In the genomic region with DNA sequence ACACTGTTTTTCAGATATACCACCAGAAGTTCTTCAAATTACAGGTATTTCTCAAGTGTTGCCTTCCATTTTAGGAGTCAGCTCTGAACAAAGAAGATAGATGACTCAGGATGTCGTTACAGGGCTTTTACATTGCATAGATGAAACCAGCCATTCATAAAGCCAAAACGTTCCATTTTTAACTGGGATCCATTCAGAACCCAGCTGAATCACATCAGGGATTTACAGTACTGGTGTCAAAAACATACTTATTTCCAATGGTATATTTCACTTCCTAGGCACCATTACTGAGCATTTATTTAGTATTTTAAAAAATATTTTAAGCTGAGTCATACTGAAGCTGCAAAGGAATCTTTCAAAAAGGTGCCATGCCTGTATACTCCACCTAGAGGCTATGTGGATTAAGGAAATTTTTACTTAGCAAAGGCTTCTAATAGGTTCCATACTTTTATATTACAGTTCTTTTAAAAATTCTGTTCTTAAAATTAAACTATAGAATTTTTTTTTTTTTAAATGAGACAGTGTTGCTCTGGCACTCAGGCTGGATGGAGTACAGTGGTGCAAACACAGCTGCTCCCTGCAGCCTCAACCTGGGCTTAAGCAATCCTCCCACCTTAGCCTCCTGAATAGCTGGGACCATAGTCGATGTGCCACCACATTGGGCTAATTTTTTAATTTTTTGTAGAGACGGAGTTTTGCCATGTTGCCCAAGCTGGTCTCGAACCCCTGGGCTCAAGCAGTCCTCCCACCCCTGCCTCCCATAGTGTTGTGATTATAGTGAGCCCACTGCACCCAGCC, we compare ENCODE assay signal across 2 cellular contexts.
TF ChIP-seq lines count a peak whose summit lies in the region.

No MANE protein-coding gene starts in this region.

TF ChIP-seq in HCT116, 20 proteins besides CTCF, POLR2A, EP300 and RAD21:
- TF ChIP-seq, protein P1, sequence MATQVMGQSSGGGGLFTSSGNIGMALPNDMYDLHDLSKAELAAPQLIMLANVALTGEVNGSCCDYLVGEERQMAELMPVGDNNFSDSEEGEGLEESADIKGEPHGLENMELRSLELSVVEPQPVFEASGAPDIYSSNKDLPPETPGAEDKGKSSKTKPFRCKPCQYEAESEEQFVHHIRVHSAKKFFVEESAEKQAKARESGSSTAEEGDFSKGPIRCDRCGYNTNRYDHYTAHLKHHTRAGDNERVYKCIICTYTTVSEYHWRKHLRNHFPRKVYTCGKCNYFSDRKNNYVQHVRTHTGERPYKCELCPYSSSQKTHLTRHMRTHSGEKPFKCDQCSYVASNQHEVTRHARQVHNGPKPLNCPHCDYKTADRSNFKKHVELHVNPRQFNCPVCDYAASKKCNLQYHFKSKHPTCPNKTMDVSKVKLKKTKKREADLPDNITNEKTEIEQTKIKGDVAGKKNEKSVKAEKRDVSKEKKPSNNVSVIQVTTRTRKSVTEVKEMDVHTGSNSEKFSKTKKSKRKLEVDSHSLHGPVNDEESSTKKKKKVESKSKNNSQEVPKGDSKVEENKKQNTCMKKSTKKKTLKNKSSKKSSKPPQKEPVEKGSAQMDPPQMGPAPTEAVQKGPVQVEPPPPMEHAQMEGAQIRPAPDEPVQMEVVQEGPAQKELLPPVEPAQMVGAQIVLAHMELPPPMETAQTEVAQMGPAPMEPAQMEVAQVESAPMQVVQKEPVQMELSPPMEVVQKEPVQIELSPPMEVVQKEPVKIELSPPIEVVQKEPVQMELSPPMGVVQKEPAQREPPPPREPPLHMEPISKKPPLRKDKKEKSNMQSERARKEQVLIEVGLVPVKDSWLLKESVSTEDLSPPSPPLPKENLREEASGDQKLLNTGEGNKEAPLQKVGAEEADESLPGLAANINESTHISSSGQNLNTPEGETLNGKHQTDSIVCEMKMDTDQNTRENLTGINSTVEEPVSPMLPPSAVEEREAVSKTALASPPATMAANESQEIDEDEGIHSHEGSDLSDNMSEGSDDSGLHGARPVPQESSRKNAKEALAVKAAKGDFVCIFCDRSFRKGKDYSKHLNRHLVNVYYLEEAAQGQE (IDR thresholded peaks at IDR 0.05; ENCODE audit: low read depth): no peak
- TF ChIP-seq, protein P2, sequence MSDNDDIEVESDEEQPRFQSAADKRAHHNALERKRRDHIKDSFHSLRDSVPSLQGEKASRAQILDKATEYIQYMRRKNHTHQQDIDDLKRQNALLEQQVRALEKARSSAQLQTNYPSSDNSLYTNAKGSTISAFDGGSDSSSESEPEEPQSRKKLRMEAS (IDR thresholded peaks at IDR 0.05): peak; percentile 54
- TF ChIP-seq CEBPB (IDR thresholded peaks at IDR 0.05; ENCODE audit: low read depth): peak; percentile 60
- TF ChIP-seq ZFX (IDR thresholded peaks at IDR 0.05): no peak
- TF ChIP-seq YY1 (IDR thresholded peaks at IDR 0.05; ENCODE audit: extremely low read depth, insufficient replicate concordance, low read depth, low read length): no peak
- TF ChIP-seq SRF (IDR thresholded peaks at IDR 0.05; ENCODE audit: low read depth): peak; percentile 63; the same call in 1 of the 2 replicates
- TF ChIP-seq CBX3 (IDR thresholded peaks at IDR 0.05; ENCODE audit: low read depth): peak; percentile 78
- peak; percentile 17; the same call in 1 of the 2 replicates for TF ChIP-seq EGR1 (IDR thresholded peaks at IDR 0.05; ENCODE audit: low read depth)
- TF ChIP-seq SIN3A (IDR thresholded peaks at IDR 0.05; ENCODE audit: low read depth): peak; percentile 58; the same call in 1 of the 2 replicates
- TF ChIP-seq, protein P3, sequence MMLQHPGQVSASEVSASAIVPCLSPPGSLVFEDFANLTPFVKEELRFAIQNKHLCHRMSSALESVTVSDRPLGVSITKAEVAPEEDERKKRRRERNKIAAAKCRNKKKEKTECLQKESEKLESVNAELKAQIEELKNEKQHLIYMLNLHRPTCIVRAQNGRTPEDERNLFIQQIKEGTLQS (IDR thresholded peaks at IDR 0.05): no peak
- no peak for TF ChIP-seq SP1 (IDR thresholded peaks at IDR 0.05; ENCODE audit: low read depth)
- TF ChIP-seq ZNF274 (IDR thresholded peaks at IDR 0.05; ENCODE audit: low read depth, low read length): no peak
- TF ChIP-seq JUND (IDR thresholded peaks at IDR 0.05): 0 out of 2 replicates have a peak, but pooled peaks have one; percentile 36
- TF ChIP-seq FOSL1 (IDR thresholded peaks at IDR 0.05; ENCODE audit: low read depth): peak; percentile 69

TF ChIP-seq in WTC11, 78 proteins besides CTCF, POLR2A, EP300 and RAD21 (continued from another document):
- TF ChIP-seq, protein P4, sequence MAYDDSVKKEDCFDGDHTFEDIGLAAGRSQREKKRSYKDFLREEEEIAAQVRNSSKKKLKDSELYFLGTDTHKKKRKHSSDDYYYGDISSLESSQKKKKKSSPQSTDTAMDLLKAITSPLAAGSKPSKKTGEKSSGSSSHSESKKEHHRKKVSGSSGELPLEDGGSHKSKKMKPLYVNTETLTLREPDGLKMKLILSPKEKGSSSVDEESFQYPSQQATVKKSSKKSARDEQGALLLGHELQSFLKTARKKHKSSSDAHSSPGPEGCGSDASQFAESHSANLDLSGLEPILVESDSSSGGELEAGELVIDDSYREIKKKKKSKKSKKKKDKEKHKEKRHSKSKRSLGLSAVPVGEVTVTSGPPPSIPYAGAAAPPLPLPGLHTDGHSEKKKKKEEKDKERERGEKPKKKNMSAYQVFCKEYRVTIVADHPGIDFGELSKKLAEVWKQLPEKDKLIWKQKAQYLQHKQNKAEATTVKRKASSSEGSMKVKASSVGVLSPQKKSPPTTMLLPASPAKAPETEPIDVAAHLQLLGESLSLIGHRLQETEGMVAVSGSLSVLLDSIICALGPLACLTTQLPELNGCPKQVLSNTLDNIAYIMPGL (CRISPR knock-in tag; IDR thresholded peaks at IDR 0.05): no peak
- no peak for TF ChIP-seq TEAD1 (CRISPR knock-in tag; IDR thresholded peaks at IDR 0.05)
- TF ChIP-seq, protein P5, sequence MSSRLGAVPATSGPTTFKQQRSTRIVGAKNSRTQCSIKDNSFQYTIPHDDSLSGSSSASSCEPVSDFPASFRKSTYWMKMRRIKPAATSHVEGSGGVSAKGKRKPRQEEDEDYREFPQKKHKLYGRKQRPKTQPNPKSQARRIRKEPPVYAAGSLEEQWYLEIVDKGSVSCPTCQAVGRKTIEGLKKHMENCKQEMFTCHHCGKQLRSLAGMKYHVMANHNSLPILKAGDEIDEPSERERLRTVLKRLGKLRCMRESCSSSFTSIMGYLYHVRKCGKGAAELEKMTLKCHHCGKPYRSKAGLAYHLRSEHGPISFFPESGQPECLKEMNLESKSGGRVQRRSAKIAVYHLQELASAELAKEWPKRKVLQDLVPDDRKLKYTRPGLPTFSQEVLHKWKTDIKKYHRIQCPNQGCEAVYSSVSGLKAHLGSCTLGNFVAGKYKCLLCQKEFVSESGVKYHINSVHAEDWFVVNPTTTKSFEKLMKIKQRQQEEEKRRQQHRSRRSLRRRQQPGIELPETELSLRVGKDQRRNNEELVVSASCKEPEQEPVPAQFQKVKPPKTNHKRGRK (CRISPR knock-in tag; IDR thresholded peaks at IDR 0.05; ENCODE audit: borderline replicate concordance): no peak
